Comparison of ENCODE assay signal across 8 cellular contexts in the genomic region with DNA sequence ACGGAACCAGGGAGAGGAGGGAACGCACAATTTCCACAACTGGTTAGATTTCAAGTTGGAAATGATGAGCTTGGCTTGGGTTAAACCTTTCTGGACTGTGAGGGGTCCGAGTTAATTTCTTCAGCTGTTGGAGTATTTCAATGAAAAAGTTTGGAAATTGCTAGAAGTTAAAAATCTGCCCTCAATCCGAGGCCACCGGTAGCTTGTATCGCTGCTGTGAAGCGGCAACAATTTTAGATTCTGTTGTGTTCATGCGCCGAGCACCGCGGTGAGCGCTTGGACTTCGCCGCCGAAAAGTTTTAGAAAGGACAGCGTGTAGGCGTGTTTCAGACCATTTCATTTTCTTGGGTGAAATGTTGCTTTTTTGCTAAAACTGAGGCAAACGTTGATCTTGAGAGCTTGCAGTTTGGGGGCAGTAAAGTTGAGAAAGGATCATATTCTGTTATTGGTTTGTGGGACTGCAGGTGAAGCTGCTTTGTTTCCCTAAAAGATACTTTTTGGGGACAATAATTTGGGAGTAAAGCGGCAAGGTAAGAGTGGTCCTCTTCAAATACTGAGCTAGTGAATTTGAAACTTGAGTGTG. TPM values are rescaled to one million over a fixed set of nuclear protein-coding genes. Genes with fewer than 3 reads are reported as not detected.
DNase-seq lines count a peak whose midpoint lies in the region; ATAC-seq, FAIRE-seq and TF ChIP-seq lines count a peak whose summit lies in the region.

No MANE protein-coding gene starts in this region.

- peak overlapping the region; percentile 48 for H3K27ac Mint-ChIP-seq in astrocyte (ENCODE audit: unreplicated experiment)

- peak overlapping the region; percentile 90 for H3K27ac ChIP-seq in astrocyte (ENCODE audit: low read depth, low read length)

- peak overlapping the region; percentile 89 for H3K4me2 ChIP-seq in astrocyte (ENCODE audit: low read length)

- peaks cover 7% of the 10 kb centered on the region for H3K4me1 ChIP-seq in astrocyte (ENCODE audit: insufficient read depth, low read length)

- FAIRE-seq in astrocyte (lab: Jason Lieb, UNC) = no peak
- FAIRE-seq in RCC 7860 (lab: Jason Lieb, UNC) = no peak

- peak; percentile 7 for ATAC-seq in GM21423 (IDR thresholded peaks at IDR 0.05; ENCODE audit: unreplicated experiment)

- no peaks in the 10 kb centered on the region for H3K9me3 Mint-ChIP-seq in astrocyte (ENCODE audit: unreplicated experiment)

- H3K36me3 ChIP-seq in astrocyte (ENCODE audit: insufficient read depth, low read length) = no peaks in the 10 kb centered on the region

- H3K4me1 Mint-ChIP-seq in astrocyte (ENCODE audit: low read depth, unreplicated experiment) = peaks cover 6% of the 10 kb centered on the region

- H4K20me1 ChIP-seq in astrocyte (ENCODE audit: insufficient read depth, low read length) = peaks cover 47% of the 10 kb centered on the region

- no peaks in the 10 kb centered on the region for H3K36me3 Mint-ChIP-seq in astrocyte (ENCODE audit: low read depth, unreplicated experiment)

- peak overlapping the region; percentile 85 for H2AFZ ChIP-seq in astrocyte (ENCODE audit: low read depth, low read length)

- H3K9ac ChIP-seq in astrocyte (ENCODE audit: low read length) = peak overlapping the region; percentile 88

- no peaks in the 10 kb centered on the region for H3K9me3 ChIP-seq in astrocyte (ENCODE audit: insufficient read depth, low read depth, low read length)

- no peak for TF ChIP-seq CTCF in astrocyte (IDR thresholded peaks at IDR 0.05; ENCODE audit: insufficient read depth, low read depth, low read length)

- H3K4me3 Mint-ChIP-seq in astrocyte (ENCODE audit: unreplicated experiment) = peak overlapping the region; percentile 90

- H3K4me3 ChIP-seq in astrocyte (ENCODE audit: insufficient read depth, low read depth, low read length) = peak overlapping the region; percentile 85
- H3K4me3 ChIP-seq in iPS-11a (ENCODE audit: low read depth, low read length) = peak overlapping the region; percentile 90

- peaks cover 55% of the 10 kb centered on the region for H3K79me2 ChIP-seq in astrocyte (ENCODE audit: insufficient read depth, low read length)

- H3K27me3 Mint-ChIP-seq in astrocyte (ENCODE audit: low read depth, unreplicated experiment) = no peaks in the 10 kb centered on the region

- no peaks in the 10 kb centered on the region for H3K27me3 ChIP-seq in astrocyte (ENCODE audit: insufficient read depth, low read length)

- DNase-seq in ELF-1 (ENCODE audit: low read depth, low spot score) (peak; percentile 55), NCI-H1694 treated with DMSO at 0.1 percent for 48 hours (lab: John Stamatoyannopoulos, UW) (peak; percentile 11), astrocyte (ENCODE audit: low read depth) (no peak), renal cortical epithelial cell (ENCODE audit: low read depth) (peak; percentile 57), RCC 7860 (ENCODE audit: low spot score) (no peak), hepatic stellate cell (ENCODE audit: low spot score) (no peak)

RNA-seq across cellular contexts. Expression of gene FBXO7, which starts 0.9 kb away (rescaled TPM):
- total RNA-seq in astrocyte = 85.2 and 85.9 TPM in 2 replicates
- total RNA-seq in renal cortical epithelial cell = 64.4 and 82.6 TPM in 2 replicates

RNA-seq across cellular contexts. Expression of gene BPIFC, which starts 11.3 kb away (rescaled TPM):
- not detected in 2 replicates for total RNA-seq in astrocyte
- not detected in 2 replicates for total RNA-seq in renal cortical epithelial cell

Comparison
In these comparisons a context has a peak if more than half of its experiments do, and no peak if none do; other contexts are left out.
1. DNase-seq: peak in ELF-1 (single experiment), NCI-H1694 treated with DMSO at 0.1 percent for 48 hours (single experiment) and renal cortical epithelial cell (single experiment); none in astrocyte (single experiment), RCC 7860 (single experiment) and hepatic stellate cell (single experiment).